ENCODE assay signal across 2 cellular contexts in the genomic region with DNA sequence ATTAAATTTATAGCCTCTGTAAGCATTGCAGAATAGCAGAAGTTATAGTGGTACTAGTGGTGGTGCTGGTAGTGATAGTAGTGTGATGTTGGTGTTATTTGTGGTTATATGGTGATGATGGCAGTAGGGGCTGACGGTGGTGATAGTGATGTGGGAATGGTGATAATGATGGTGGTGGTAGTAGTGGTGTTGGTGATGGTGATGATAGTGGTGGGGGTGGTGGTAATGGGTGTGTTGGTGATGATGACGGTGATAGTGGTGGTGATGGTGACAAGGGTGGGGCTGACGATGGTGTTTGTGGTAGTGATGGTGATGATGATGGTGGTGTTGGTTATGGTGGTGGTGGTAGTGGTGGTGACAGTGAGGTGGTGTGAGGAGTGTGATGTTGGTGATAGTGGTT.
TF ChIP-seq lines count a peak whose summit lies in the region.

No MANE protein-coding gene starts in this region.

TF ChIP-seq in HEK293, 187 proteins besides CTCF, POLR2A, EP300 and RAD21:
- no peak for TF ChIP-seq ZNF223 (tag by site-specific recombination; IDR thresholded peaks at IDR 0.05)
- 0 out of 2 replicates have a peak, but pooled peaks have one; percentile 65 for TF ChIP-seq ZNF521 (tag by site-specific recombination; IDR thresholded peaks at IDR 0.05)
- TF ChIP-seq, protein P1, sequence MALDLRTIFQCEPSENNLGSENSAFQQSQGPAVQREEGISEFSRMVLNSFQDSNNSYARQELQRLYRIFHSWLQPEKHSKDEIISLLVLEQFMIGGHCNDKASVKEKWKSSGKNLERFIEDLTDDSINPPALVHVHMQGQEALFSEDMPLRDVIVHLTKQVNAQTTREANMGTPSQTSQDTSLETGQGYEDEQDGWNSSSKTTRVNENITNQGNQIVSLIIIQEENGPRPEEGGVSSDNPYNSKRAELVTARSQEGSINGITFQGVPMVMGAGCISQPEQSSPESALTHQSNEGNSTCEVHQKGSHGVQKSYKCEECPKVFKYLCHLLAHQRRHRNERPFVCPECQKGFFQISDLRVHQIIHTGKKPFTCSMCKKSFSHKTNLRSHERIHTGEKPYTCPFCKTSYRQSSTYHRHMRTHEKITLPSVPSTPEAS (tag by site-specific recombination; IDR thresholded peaks at IDR 0.05), result no peak

TF ChIP-seq in H1, 55 proteins besides CTCF, POLR2A, EP300 and RAD21:
- no peak for TF ChIP-seq EGR1 (IDR thresholded peaks at IDR 0.05; ENCODE audit: borderline replicate concordance, low read depth, low read length)
- no peak for TF ChIP-seq CHD2 (IDR thresholded peaks at IDR 0.05; ENCODE audit: low read length)
- no peak for TF ChIP-seq RXRA (IDR thresholded peaks at IDR 0.05; ENCODE audit: insufficient read depth, low read depth, low read length)
- TF ChIP-seq FOSL1 (IDR thresholded peaks at IDR 0.05; ENCODE audit: insufficient read depth, low read depth, low read length), result no peak
- TF ChIP-seq SUZ12 (IDR thresholded peaks at IDR 0.05; ENCODE audit: low read length), result no peak
- no peak for TF ChIP-seq YY1 (IDR thresholded peaks at IDR 0.05; ENCODE audit: low read depth, low read length)
- no peak for TF ChIP-seq SIN3A (conservative IDR thresholded peaks at IDR 0.05 in 1 of 2, IDR thresholded peaks at IDR 0.05 in 1 of 2; ENCODE audit: low read depth in 1 of 2, low read length in 2 of 2)
- no peak for TF ChIP-seq TBP (IDR thresholded peaks at IDR 0.05; ENCODE audit: low read depth, low read length)
- no peak for TF ChIP-seq RBBP5 (IDR thresholded peaks at IDR 0.05; ENCODE audit: borderline replicate concordance, low read depth, low read length)
- TF ChIP-seq SIX5 (IDR thresholded peaks at IDR 0.05; ENCODE audit: low read depth, low read length), result no peak
- no peak for TF ChIP-seq SRF (IDR thresholded peaks at IDR 0.05; ENCODE audit: low read depth, low read length)
- no peak for TF ChIP-seq TEAD4 (IDR thresholded peaks at IDR 0.05; ENCODE audit: low read depth, low read length)
- no peak for TF ChIP-seq GTF2F1 (IDR thresholded peaks at IDR 0.05; ENCODE audit: borderline replicate concordance, low read depth, low read length)
- TF ChIP-seq ASH2L (IDR thresholded peaks at IDR 0.05; ENCODE audit: low read length), result no peak
- no peak for TF ChIP-seq BRCA1 (IDR thresholded peaks at IDR 0.05; ENCODE audit: low read depth, low read length)
